8 cellular contexts compared by ENCODE assay signal in the genomic region with DNA sequence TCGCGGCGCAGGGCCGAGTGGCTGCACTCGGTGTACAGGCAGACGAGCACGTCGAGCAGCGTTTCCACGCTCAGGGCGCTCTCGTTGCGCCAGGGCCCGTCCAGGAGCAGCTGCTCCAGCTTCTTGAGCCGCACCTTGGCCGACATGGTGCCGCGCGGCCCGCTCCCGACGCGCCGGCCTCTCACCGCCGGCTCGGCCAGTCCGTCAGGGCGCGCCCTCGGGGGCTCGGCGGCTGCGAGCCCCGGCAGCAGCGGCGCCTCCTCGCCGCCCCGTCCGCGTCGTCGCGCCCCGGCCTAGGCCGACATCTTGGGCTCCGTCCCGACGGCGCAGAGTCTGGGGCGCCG. TPM values are rescaled to one million over a fixed set of nuclear protein-coding genes. Genes with fewer than 3 reads are reported as not detected.
DNase-seq lines count a peak whose midpoint lies in the region; ATAC-seq and TF ChIP-seq lines count a peak whose summit lies in the region.

No MANE protein-coding gene starts in this region.

- peak overlapping the region; percentile 72 for H3K4me3 Mint-ChIP-seq in CD8-positive, alpha-beta T cell
- no peak overlapping the region for H3K4me3 Mint-ChIP-seq in CD8-positive, alpha-beta memory T cell

- H3K36me3 ChIP-seq in CD8-positive, alpha-beta T cell (ENCODE audit: insufficient read depth, low read length), result no peaks in the 10 kb centered on the region
- H3K36me3 ChIP-seq in brain microvascular endothelial cell (replicated peaks), result peaks cover 3% of the 10 kb centered on the region
- no peaks in the 10 kb centered on the region for H3K36me3 ChIP-seq in right lobe of liver
- H3K36me3 ChIP-seq in tibial nerve, result no peaks in the 10 kb centered on the region
- H3K36me3 ChIP-seq in CD8-positive, alpha-beta memory T cell (ENCODE audit: insufficient read depth, low read length), result no peaks in the 10 kb centered on the region

- intact Hi-C loops in CD8-positive, alpha-beta T cell (cut with DNase I, micrococcal nuclease), result loop anchor here in 1 of 2 experiments (1.0 kb wide), 1 partner anchor 34 kb away; no protein-coding TSS in a partner anchor
- intact Hi-C loops in right lobe of liver (cut with DNase I), result no loop called here

- no peak for DNase-seq in CD8-positive, alpha-beta T cell
- DNase-seq in brain microvascular endothelial cell (no peak), right lobe of liver (peak in 2 of 3 donors; percentile 45 to 58), tibial nerve (ENCODE audit: low spot score in 2 of 2) (no peak), NCI-H2107 treated with DMSO at 0.1 percent for 48 hours (lab: John Stamatoyannopoulos, UW; ENCODE audit: unreplicated experiment) (no peak), NCI-H2029 treated with DMSO at 0.1 percent for 48 hours (lab: John Stamatoyannopoulos, UW) (no peak)
- DNase-seq in CD8-positive, alpha-beta memory T cell, result no peak

- WGBS in right lobe of liver (ENCODE audit: insufficient coverage, low coverage, low lambda C conversion rate, missing lambda C conversion rate), result no CpG with 5 or more reads among the region's 53 CpGs
- WGBS in tibial nerve, 2 donors, result 0% methylated on average over 7 of the region's 53 CpGs; no CpG with 5 or more reads in 1 of the 2 donors

- no peaks in the 10 kb centered on the region for H3K9me3 ChIP-seq in CD8-positive, alpha-beta T cell (ENCODE audit: low read length)
- H3K9me3 ChIP-seq in right lobe of liver (no peaks in the 10 kb centered on the region), tibial nerve (no peaks in the 10 kb centered on the region)
- H3K9me3 ChIP-seq in CD8-positive, alpha-beta memory T cell (ENCODE audit: low read length), result no peaks in the 10 kb centered on the region

- no peaks in the 10 kb centered on the region for H3K9me3 Mint-ChIP-seq in CD8-positive, alpha-beta T cell
- no peaks in the 10 kb centered on the region for H3K9me3 Mint-ChIP-seq in CD8-positive, alpha-beta memory T cell

- H3K4me3 ChIP-seq in CD8-positive, alpha-beta T cell (ENCODE audit: low read depth, low read length), result no peak overlapping the region
- H3K4me3 ChIP-seq in brain microvascular endothelial cell (ENCODE audit: low read depth, low read length), result peak overlapping the region; percentile 85
- peak overlapping the region; percentile 76 to 96 (median 82) for H3K4me3 ChIP-seq in right lobe of liver
- H3K4me3 ChIP-seq in tibial nerve, result peak overlapping the region; percentile 63 to 99 (median 94)
- no peak overlapping the region for H3K4me3 ChIP-seq in CD8-positive, alpha-beta memory T cell (ENCODE audit: low read length)

- in situ Hi-C loops in brain microvascular endothelial cell (cut with HindIII; ENCODE audit: low pct_ligation_motif_present, low sequenced_read_pairs), result no loop called here

- no peak for TF ChIP-seq EP300 in tibial nerve (IDR thresholded peaks at IDR 0.05)

- H3K4me1 ChIP-seq in CD8-positive, alpha-beta T cell (ENCODE audit: insufficient read depth, low read length), result peaks cover 6% of the 10 kb centered on the region
- H3K4me1 ChIP-seq in right lobe of liver (peaks cover 0 to 38% (median 10%) of the 10 kb centered on the region in 4 donors), tibial nerve (peaks cover 0 to 60% (median 29%) of the 10 kb centered on the region in 4 donors)
- H3K4me1 ChIP-seq in CD8-positive, alpha-beta memory T cell (ENCODE audit: insufficient read depth, low read length), result peaks cover 7% of the 10 kb centered on the region

- H3K27ac ChIP-seq in CD8-positive, alpha-beta T cell (ENCODE audit: low read depth, low read length), result no peak overlapping the region
- H3K27ac ChIP-seq in brain microvascular endothelial cell (peak overlapping the region; percentile 61), right lobe of liver (peak overlapping the region; percentile 75 to 90 (median 88)), tibial nerve (peak overlapping the region; percentile 76 to 96 (median 86))
- no peak overlapping the region for H3K27ac ChIP-seq in CD8-positive, alpha-beta memory T cell (ENCODE audit: low read depth, low read length)

- no peak for TF ChIP-seq CTCF in CD8-positive, alpha-beta T cell (IDR thresholded peaks at IDR 0.05)
- no peak for TF ChIP-seq CTCF in brain microvascular endothelial cell (IDR thresholded peaks at IDR 0.05; ENCODE audit: low read depth, low read length, missing control alignments)
- no peak for TF ChIP-seq CTCF in right lobe of liver (IDR thresholded peaks at IDR 0.05)
- TF ChIP-seq CTCF in tibial nerve (IDR thresholded peaks at IDR 0.05), result no peak

- peaks cover 9% of the 10 kb centered on the region for H3K4me1 Mint-ChIP-seq in CD8-positive, alpha-beta T cell (ENCODE audit: low read depth)
- peaks cover 5 to 16% (median 12%) of the 10 kb centered on the region in 3 donors for H3K4me1 Mint-ChIP-seq in CD8-positive, alpha-beta memory T cell

- POLR2A ChIA-PET in CD8-positive, alpha-beta T cell (lab: Charles Lee), result no interaction called here
- POLR2A ChIA-PET in CD8-positive, alpha-beta memory T cell (lab: Charles Lee), result no interaction called here

- H3K36me3 Mint-ChIP-seq in CD8-positive, alpha-beta T cell, result no peaks in the 10 kb centered on the region
- no peaks in the 10 kb centered on the region for H3K36me3 Mint-ChIP-seq in CD8-positive, alpha-beta memory T cell

- H3K27ac Mint-ChIP-seq in CD8-positive, alpha-beta T cell, result no peak overlapping the region
- no peak overlapping the region for H3K27ac Mint-ChIP-seq in CD8-positive, alpha-beta memory T cell

- TF ChIP-seq POLR2A in right lobe of liver (IDR thresholded peaks at IDR 0.05) (peak; percentile 51), tibial nerve (IDR thresholded peaks at IDR 0.05) (no peak)

- H3K27me3 Mint-ChIP-seq in CD8-positive, alpha-beta T cell (ENCODE audit: low read depth), result peaks cover 41% of the 10 kb centered on the region
- peaks cover 28 to 55% of the 10 kb centered on the region in 2 donors for H3K27me3 Mint-ChIP-seq in CD8-positive, alpha-beta memory T cell

- ATAC-seq in CD8-positive, alpha-beta T cell, result no peak
- ATAC-seq in HG02938 (IDR thresholded peaks at IDR 0.05; ENCODE audit: unreplicated experiment) (peak; percentile 32), right lobe of liver (peak in 1 of 4 donors; percentile 6)

- H3K27me3 ChIP-seq in CD8-positive, alpha-beta T cell (ENCODE audit: insufficient read depth, low read length), result no peaks in the 10 kb centered on the region
- H3K27me3 ChIP-seq in brain microvascular endothelial cell (replicated peaks) (no peaks in the 10 kb centered on the region), right lobe of liver (no peaks in the 10 kb centered on the region), tibial nerve (no peaks in the 10 kb centered on the region)
- H3K27me3 ChIP-seq in CD8-positive, alpha-beta memory T cell (ENCODE audit: insufficient read depth, low read length, poor library complexity, severe bottlenecking), result no peaks in the 10 kb centered on the region

- CTCF ChIA-PET in CD8-positive, alpha-beta T cell (lab: Charles Lee), result no interaction called here
- CTCF ChIA-PET in CD8-positive, alpha-beta memory T cell (lab: Charles Lee), result no interaction called here

RNA-seq across cellular contexts. Expression of a gene that starts 0.3 kb away (rescaled TPM):
- 1 to 10 TPM; 1.4 to 2.2 TPM for total RNA-seq in CD8-positive, alpha-beta T cell
- total RNA-seq in right lobe of liver (10 to 100 TPM; 38.4 to 55.5 (median 43.0) TPM), tibial nerve (100 to 1,000 TPM; 115 to 172 (median 134) TPM)
- total RNA-seq in CD8-positive, alpha-beta memory T cell, result 1 to 10 TPM; 1.6 to 2.9 TPM
- 0.32 TPM for polyA plus RNA-seq in CD8-positive, alpha-beta memory T cell

RNA-seq across cellular contexts. Expression of a gene that starts 27.0 kb away (rescaled TPM):
- not detected for total RNA-seq in CD8-positive, alpha-beta T cell
- total RNA-seq in right lobe of liver, result not detected
- not detected for total RNA-seq in tibial nerve
- not detected for total RNA-seq in CD8-positive, alpha-beta memory T cell
- polyA plus RNA-seq in CD8-positive, alpha-beta memory T cell, result not detected

RNA-seq across cellular contexts. Expression of a gene that starts 37.5 kb away (rescaled TPM):
- not detected for total RNA-seq in CD8-positive, alpha-beta T cell
- total RNA-seq in right lobe of liver (10 to 100 TPM; 34.2 to 87.1 (median 48.1) TPM), tibial nerve (1 to 10 TPM in 2 of 4 donors, under 1 TPM in 2; 0.63 to 2.1 (median 1.3) TPM)
- not detected for total RNA-seq in CD8-positive, alpha-beta memory T cell
- polyA plus RNA-seq in CD8-positive, alpha-beta memory T cell, result not detected

Comparison
In these comparisons a context has a peak if more than half of its experiments do, and no peak if none do; other contexts are left out.
1. DNase-seq: peak in right lobe of liver (2 of 3); none in CD8-positive, alpha-beta T cell (0 of 7), brain microvascular endothelial cell (single experiment), tibial nerve (0 of 2), NCI-H2107 treated with DMSO at 0.1 percent for 48 hours (single experiment), NCI-H2029 treated with DMSO at 0.1 percent for 48 hours (single experiment) and CD8-positive, alpha-beta memory T cell (0 of 5).
2. H3K27ac ChIP-seq: peak in brain microvascular endothelial cell (single experiment), right lobe of liver (3 of 3) and tibial nerve (4 of 4); none in CD8-positive, alpha-beta T cell (single experiment) and CD8-positive, alpha-beta memory T cell (single experiment).
3. H3K4me3 ChIP-seq: peak in brain microvascular endothelial cell (single experiment), right lobe of liver (3 of 3) and tibial nerve (4 of 4); none in CD8-positive, alpha-beta T cell (single experiment) and CD8-positive, alpha-beta memory T cell (single experiment).
4. RNA of a gene that starts 0.3 kb away (total RNA-seq): 115 to 172 TPM in tibial nerve and 38.4 to 55.5 TPM in right lobe of liver; 1.6 to 2.9 TPM in CD8-positive, alpha-beta memory T cell and 1.4 to 2.2 TPM in CD8-positive, alpha-beta T cell; every median in the first group is over 10 times any median in the second.
5. RNA of a gene that starts 37.5 kb away (total RNA-seq): 34.2 to 87.1 TPM in right lobe of liver; 0.63 to 2.1 TPM in tibial nerve, not detected in CD8-positive, alpha-beta T cell and not detected in CD8-positive, alpha-beta memory T cell; every median in the first group is over 10 times any median in the second.